8 cellular contexts compared by ENCODE assay signal in the genomic region with DNA sequence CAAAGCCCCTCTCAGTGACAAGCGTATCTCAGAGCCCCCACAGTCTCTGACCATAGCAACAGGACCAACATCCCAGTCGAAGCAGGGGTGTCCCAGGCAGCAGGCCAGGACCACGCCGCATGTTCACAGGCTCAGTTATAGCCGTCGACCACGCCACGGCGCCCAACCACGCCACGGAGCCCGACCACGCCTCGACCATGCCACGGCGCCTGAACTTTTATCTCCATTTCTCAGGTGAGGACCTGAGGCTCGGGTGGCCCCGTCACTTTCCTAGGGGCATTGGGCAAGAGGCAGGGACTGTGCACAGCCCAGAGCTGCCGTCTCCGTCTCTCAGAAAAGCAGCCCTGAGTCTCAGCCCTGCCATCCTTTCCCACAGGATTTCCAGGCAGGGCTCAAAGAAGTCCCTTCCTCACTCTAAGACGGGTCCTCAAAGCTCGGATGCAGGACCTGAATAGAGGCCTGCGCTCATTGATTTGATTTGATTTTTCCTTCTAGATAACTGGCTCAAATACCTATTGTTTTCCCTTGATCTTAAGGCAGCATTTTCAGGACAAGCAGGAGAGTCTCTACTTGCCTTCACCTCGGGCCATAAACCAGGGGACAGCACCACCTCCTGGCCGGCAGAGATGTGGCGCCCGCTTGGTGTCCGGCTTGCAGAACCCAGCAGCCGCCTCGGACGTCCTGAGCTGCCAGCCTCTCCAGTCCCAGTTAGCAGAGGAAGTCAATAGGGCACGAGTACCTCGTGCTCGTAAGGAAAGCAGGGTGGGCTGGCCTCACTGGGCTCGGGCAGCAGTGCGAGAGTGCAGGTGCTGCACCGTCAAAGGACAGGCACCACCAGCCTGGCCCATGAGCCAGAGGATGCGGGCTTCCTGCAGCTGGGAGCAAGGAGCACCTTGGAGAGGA. TPM values are rescaled to one million over a fixed set of nuclear protein-coding genes. Genes with fewer than 3 reads are reported as not detected.
DNase-seq lines count a peak whose midpoint lies in the region; ATAC-seq and TF ChIP-seq lines count a peak whose summit lies in the region.

No MANE protein-coding gene starts in this region.

- 55% methylated on average over 31 of the region's 38 CpGs; no CpG with 5 or more reads in 1 of the 2 donors for WGBS in transverse colon (ENCODE audit: low coverage in 1 of 2), 2 donors

- H3K9ac ChIP-seq in fibroblast of lung (ENCODE audit: insufficient read depth, low read length) = no peak overlapping the region

- H3K9me3 ChIP-seq in fibroblast of lung (ENCODE audit: control insufficient read depth, insufficient read depth, low read depth, low read length) = no peaks in the 10 kb centered on the region
- no peaks in the 10 kb centered on the region for H3K9me3 ChIP-seq in transverse colon

- CTCF ChIA-PET in activated CD8-positive, alpha-beta memory T cell treated with anti-CD3 and anti-CD28 coated beads, Interleukin-2, amount 10 ng/mL, durations not matched to agents 7 days and 5 days (lab: Charles Lee) = interaction anchor here (0.7 to 5.6 kb wide), 8 partner anchors 15 to 714 kb away, joined by 3 to 42 read pairs (median 7); no protein-coding TSS in a partner anchor

- no peaks in the 10 kb centered on the region for H3K36me3 Mint-ChIP-seq in activated CD8-positive, alpha-beta memory T cell treated with anti-CD3 and anti-CD28 coated beads, Interleukin-2, amount 10 ng/mL, durations not matched to agents 7 days and 5 days
- no peaks in the 10 kb centered on the region for H3K36me3 Mint-ChIP-seq in nephron (ENCODE audit: low read depth)

- in situ Hi-C loops in transverse colon (cut with MboI; ENCODE audit: low pct_ligation_motif_present in 1 of 4, low pct_unique_long_range_greater_than_20kb in 1 of 4, low sequenced_read_pairs in 3 of 4) = loop anchor here (10.0 to 25.0 kb wide), 5 partner anchors 91 to 716 kb away; partner anchors contain the start of genes FOXC2 (in 3 of the 4) and MTHFSD (in 1 of the 4)

- H3K4me2 ChIP-seq in fibroblast of lung (ENCODE audit: extremely low read depth, insufficient read depth, low read length) = no peak overlapping the region

- TF ChIP-seq EP300 in transverse colon (IDR thresholded peaks at IDR 0.05; ENCODE audit: low read depth) = no peak

- intact Hi-C loops in transverse colon (cut with DNase I; ENCODE audit: low total_unique reads) = loop anchor here (2.0 to 5.0 kb wide), 2 partner anchors 76 to 716 kb away; no protein-coding TSS in a partner anchor

- H3K27ac Mint-ChIP-seq in activated CD8-positive, alpha-beta memory T cell treated with anti-CD3 and anti-CD28 coated beads, Interleukin-2, amount 10 ng/mL, durations not matched to agents 7 days and 5 days = no peak overlapping the region
- H3K27ac Mint-ChIP-seq in nephron = peak overlapping the region; percentile 27 to 73 (median 41)

- no peaks in the 10 kb centered on the region for H3K9me3 Mint-ChIP-seq in activated CD8-positive, alpha-beta memory T cell treated with anti-CD3 and anti-CD28 coated beads, Interleukin-2, amount 10 ng/mL, durations not matched to agents 7 days and 5 days (ENCODE audit: low read depth)
- H3K9me3 Mint-ChIP-seq in nephron = no peaks in the 10 kb centered on the region

- TF ChIP-seq POLR2A in transverse colon (IDR thresholded peaks at IDR 0.05) = no peak

- H3K4me3 ChIP-seq in AG09309 (ENCODE audit: control insufficient read depth, low read depth, low read length) = no peak overlapping the region
- no peak overlapping the region for H3K4me3 ChIP-seq in fibroblast of lung (replicated peaks in 1 of 4; ENCODE audit: control extremely low read depth in 1 of 4, insufficient read depth in 1 of 4, low read depth in 3 of 4, low read length in 4 of 4)
- no peak overlapping the region for H3K4me3 ChIP-seq in transverse colon

- H3K27me3 Mint-ChIP-seq in activated CD8-positive, alpha-beta memory T cell treated with anti-CD3 and anti-CD28 coated beads, Interleukin-2, amount 10 ng/mL, durations not matched to agents 7 days and 5 days = peaks cover 2% of the 10 kb centered on the region
- peaks cover 49% of the 10 kb centered on the region for H3K27me3 Mint-ChIP-seq in nephron (ENCODE audit: low read depth)

- H3K36me3 ChIP-seq in fibroblast of lung (ENCODE audit: control insufficient read depth, insufficient read depth, low read length) (no peaks in the 10 kb centered on the region), transverse colon (no peaks in the 10 kb centered on the region)

- no peaks in the 10 kb centered on the region for H3K27me3 ChIP-seq in fibroblast of lung (ENCODE audit: control insufficient read depth, insufficient read depth, low read length)
- H3K27me3 ChIP-seq in transverse colon = peaks cover 10% of the 10 kb centered on the region

- TF ChIP-seq CTCF in AG09309 (IDR thresholded peaks at IDR 0.05; ENCODE audit: control insufficient read depth, insufficient read depth, low read depth, low read length, missing control alignments) (peak; percentile 94), GM12873 (IDR thresholded peaks at IDR 0.05; ENCODE audit: insufficient read depth, low read depth, low read length, missing control alignments) (peak; percentile 82), fibroblast of lung (conservative IDR thresholded peaks at IDR 0.05 in 1 of 2, IDR thresholded peaks at IDR 0.05 in 1 of 2; ENCODE audit: low read depth in 1 of 2, low read length in 2 of 2) (peak; percentile 79 to 93), nephron (IDR thresholded peaks at IDR 0.05; ENCODE audit: unreplicated experiment in 3 of 3) (peak; percentile 92 to 96 (median 95)), transverse colon (IDR thresholded peaks at IDR 0.05) (peak; percentile 80 to 87 (median 82))

- ATAC-seq in activated CD8-positive, alpha-beta memory T cell treated with anti-CD3 and anti-CD28 coated beads, Interleukin-2, amount 10 ng/mL, durations not matched to agents 7 days and 5 days = peak; percentile 86
- ATAC-seq in HG02870 (IDR thresholded peaks at IDR 0.05; ENCODE audit: unreplicated experiment) = no peak

- H3K79me2 ChIP-seq in fibroblast of lung (ENCODE audit: control insufficient read depth, insufficient read depth, low read length) = no peaks in the 10 kb centered on the region

- H4K20me1 ChIP-seq in fibroblast of lung (ENCODE audit: control insufficient read depth, extremely low read depth, insufficient read depth, low read length) = no peaks in the 10 kb centered on the region

- H3K4me1 Mint-ChIP-seq in activated CD8-positive, alpha-beta memory T cell treated with anti-CD3 and anti-CD28 coated beads, Interleukin-2, amount 10 ng/mL, durations not matched to agents 7 days and 5 days = peaks cover 26% of the 10 kb centered on the region
- peaks cover 25% of the 10 kb centered on the region for H3K4me1 Mint-ChIP-seq in nephron

- DNase-seq in AG09309 (ENCODE audit: low read depth) (peak; percentile 44), NCI-H2171 treated with DMSO at 0.1 percent for 48 hours (lab: John Stamatoyannopoulos, UW) (peak; percentile 51), fibroblast of lung (ENCODE audit: low read depth in 2 of 2) (peak; percentile 71 to 83), transverse colon (peak; percentile 75)
- peak; percentile 75 for DNase-seq in activated CD8-positive, alpha-beta memory T cell treated with anti-CD3 and anti-CD28 coated beads, Interleukin-2, amount 10 ng/mL, durations not matched to agents 7 days and 5 days

- H2AFZ ChIP-seq in fibroblast of lung (ENCODE audit: low read length) = no peak overlapping the region

- H3K27ac ChIP-seq in fibroblast of lung (ENCODE audit: insufficient read depth, low read length) (no peak overlapping the region), transverse colon (no peak overlapping the region)

- H3K4me1 ChIP-seq in fibroblast of lung (ENCODE audit: control insufficient read depth, extremely low read depth, insufficient read depth, low read length) (no peaks in the 10 kb centered on the region), transverse colon (peaks cover 0 to 14% (median 7%) of the 10 kb centered on the region in 4 donors)

- no peak overlapping the region for H3K4me3 Mint-ChIP-seq in activated CD8-positive, alpha-beta memory T cell treated with anti-CD3 and anti-CD28 coated beads, Interleukin-2, amount 10 ng/mL, durations not matched to agents 7 days and 5 days
- no peak overlapping the region for H3K4me3 Mint-ChIP-seq in nephron

RNA-seq across cellular contexts. Expression of gene C16orf95, which starts 38.8 kb away (rescaled TPM):
- 10 to 100 TPM; 11.2 to 13.6 TPM for total RNA-seq in activated CD8-positive, alpha-beta memory T cell treated with anti-CD3 and anti-CD28 coated beads, Interleukin-2, amount 10 ng/mL, durations not matched to agents 7 days and 5 days
- total RNA-seq in fibroblast of lung (3.1 and 5.4 TPM in 2 replicates), transverse colon (1 to 10 TPM in 2 of 4 donors, not detected in 2; 1.1 to 2.3 TPM)
- 1.3 and 2.4 TPM in 2 replicates for polyA plus RNA-seq in fibroblast of lung
- 5.4 and 8.8 TPM in 2 replicates for polyA plus RNA-seq in fibroblast of lung (2012)
- polyA minus RNA-seq in fibroblast of lung (ENCODE audit: low replicate concordance) = 0.82 and 4.6 TPM in 2 replicates
